In the genomic region with DNA sequence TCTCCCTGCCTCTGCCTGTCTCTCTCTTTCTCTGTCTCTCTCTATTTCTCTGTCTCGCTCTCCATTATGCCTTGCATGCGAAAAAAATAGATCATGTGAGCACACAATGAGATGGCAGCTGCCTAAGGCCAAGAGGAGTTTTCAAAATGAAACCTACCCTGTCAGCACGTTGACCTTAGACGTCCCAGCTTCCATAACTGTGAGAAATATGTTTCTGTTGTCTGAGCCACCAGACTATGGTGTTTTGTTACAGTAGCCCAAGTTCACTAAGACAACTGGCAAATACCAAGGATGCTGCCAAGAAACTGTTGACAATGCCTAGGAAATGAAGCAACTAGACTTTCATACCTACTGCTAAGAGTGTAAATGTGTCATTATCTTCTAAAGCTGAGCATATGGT, we compare ENCODE assay signal across 19 cellular contexts.
"Had no signal": no experiment of that assay in that cellular context is flagged by ENCODE, and none has a peak within 500 bp of the region (broad histone marks: within the 10 kb centered on the region; RNA-seq: fewer than 3 reads in every experiment).

No MANE protein-coding gene starts in this region.

- H3K4me3 Mint-ChIP-seq: activated T-cell treated with anti-CD3 and anti-CD28 coated beads, Interleukin-2, amount 50 U/mL, for 72 hours; endodermal cell; naive B cell; stimulated activated memory B cell treated with anti-CD40 and anti-IgM and Interleukin-4, amounts not matched to agents 10 μg/mL and 1 μg/mL and 100 μg/mL, for 72 hours; T-helper 2 cell treated with Interferon-gamma antibody and Interleukin-4, amounts not matched to agents 5 μg/mL and 100 μg/mL, for 36 hours; type B pancreatic cell had no signal

- H3K27me3 Mint-ChIP-seq: naive B cell; stimulated activated memory B cell treated with anti-CD40 and anti-IgM and Interleukin-4, amounts not matched to agents 10 μg/mL and 1 μg/mL and 100 μg/mL, for 72 hours; type B pancreatic cell had no signal

- H3K36me3 Mint-ChIP-seq: naive B cell; stimulated activated memory B cell treated with anti-CD40 and anti-IgM and Interleukin-4, amounts not matched to agents 10 μg/mL and 1 μg/mL and 100 μg/mL, for 72 hours; type B pancreatic cell had no signal

- DNase-seq: activated CD4-positive, alpha-beta T cell treated with anti-CD3 and anti-CD28 coated beads, Interleukin-2, amount 50 U/mL, for 4 hours; activated effector memory CD4-positive, alpha-beta T cell treated with anti-CD3 and anti-CD28 coated beads, Interleukin-2, amount 50 U/mL, for 16 hours; activated naive CD4-positive, alpha-beta T cell treated with anti-CD3 and anti-CD28 coated beads, Interleukin-2, amount 50 U/mL, for 16 hours; activated T-cell treated with anti-CD3 and anti-CD28 coated beads, Interleukin-2, amount 50 U/mL, for 72 hours; caudate nucleus; dorsolateral prefrontal cortex; endodermal cell; heart right ventricle; left ventricle myocardium superior; naive B cell; pancreas; right lobe of liver; spleen; stimulated activated CD4-positive, alpha-beta T cell treated with anti-CD3 and anti-CD28 coated beads, Interleukin-4, amount 100 ng/mL, for 4 hours; testis had no signal

- ATAC-seq: activated T-cell treated with anti-CD3 and anti-CD28 coated beads, Interleukin-2, amount 50 U/mL, for 72 hours; gastroesophageal sphincter; heart right ventricle; left ventricle myocardium superior; pancreas; right lobe of liver; stimulated activated memory B cell treated with anti-CD40 and anti-IgM and Interleukin-4, amounts not matched to agents 10 μg/mL and 1 μg/mL and 100 μg/mL, for 72 hours had no signal

- H3K4me1 Mint-ChIP-seq: endodermal cell; naive B cell; stimulated activated memory B cell treated with anti-CD40 and anti-IgM and Interleukin-4, amounts not matched to agents 10 μg/mL and 1 μg/mL and 100 μg/mL, for 72 hours had no signal

- H3K27ac Mint-ChIP-seq: activated T-cell treated with anti-CD3 and anti-CD28 coated beads, Interleukin-2, amount 50 U/mL, for 72 hours; endodermal cell; stimulated activated memory B cell treated with anti-CD40 and anti-IgM and Interleukin-4, amounts not matched to agents 10 μg/mL and 1 μg/mL and 100 μg/mL, for 72 hours; T-helper 2 cell treated with Interferon-gamma antibody and Interleukin-4, amounts not matched to agents 5 μg/mL and 100 μg/mL, for 36 hours; type B pancreatic cell had no signal

- H3K4me3 ChIP-seq: dorsolateral prefrontal cortex, gastroesophageal sphincter, heart right ventricle, pancreas, right lobe of liver, spleen, testis had no signal
